ENCODE assay signal across 31 cellular contexts in genomic region chr15:65100427-65100826, GRCh38. TPM values are rescaled to one million over a fixed set of nuclear protein-coding genes. Genes with fewer than 3 reads are reported as not detected.
A peak's percentile ranks its signal among the peaks of the same experiment; 100 is the strongest.
DNase-seq lines count a peak whose midpoint lies in the region; ATAC-seq and FAIRE-seq lines count a peak whose summit lies in the region.
"Had no signal": no experiment of that assay in that cellular context is flagged by ENCODE, and none has a peak within 500 bp of the region (broad histone marks: within the 10 kb centered on the region; RNA-seq: fewer than 3 reads in every experiment).

No MANE protein-coding gene starts in this region.

- H3K4me1 Mint-ChIP-seq in CD8-positive, alpha-beta memory T cell: peaks cover 0 to 5% (median 5%) of the 10 kb centered on the region in 3 donors

- no peaks in the 10 kb centered on the region for H3K4me1 ChIP-seq in CD8-positive, alpha-beta memory T cell (ENCODE audit: insufficient read depth, low read length)
- H3K4me1 ChIP-seq: BLaER1 had no signal

- intact Hi-C loops in Right ventricle myocardium inferior (cut with DNase I): loop anchor here (5.0 kb wide), 1 partner anchor 68 kb away; no protein-coding TSS in a partner anchor
- intact Hi-C loops in cardiac septum (cut with DNase I): no loop called here
- intact Hi-C loops in left colon (cut with DNase I, micrococcal nuclease): no loop called here
- intact Hi-C loops in sciatic nerve (cut with DNase I): no loop called here

- no peaks in the 10 kb centered on the region for H3K9me3 Mint-ChIP-seq in CD8-positive, alpha-beta memory T cell
- H3K9me3 Mint-ChIP-seq: CD4-positive, CD25-positive, alpha-beta regulatory T cell; GM23338; H9 had no signal

- DNase-seq in Right ventricle myocardium inferior (ENCODE audit: missing footprints) (no peak), cardiac septum (ENCODE audit: low spot score) (no peak), left colon (peak; percentile 64 to 67), sciatic nerve (ENCODE audit: low spot score) (peak; percentile 50), RCC 7860 (ENCODE audit: low spot score) (no peak), NCI-H1092 treated with DMSO at 0.1 percent for 48 hours (lab: John Stamatoyannopoulos, UW) (no peak)
- no peak for DNase-seq in CD8-positive, alpha-beta memory T cell
- DNase-seq: CD4-positive, CD25-positive, alpha-beta regulatory T cell; DMS53; H9; KBM-7; MV-4-11; NCI-H1105 treated with DMSO at 0.1 percent for 48 hours; NCI-H2029; NCI-H446 treated with DMSO at 0.1 percent for 48 hours; NCI-H526; NCI-H82; NK-92 treated with Interleukin-12 subunit alpha and Interleukin-12 subunit beta, amount 100 ng/mL, for 24 hours; PC-9; RPMI8226; SHP77 treated with DMSO at 0.1 percent for 48 hours had no signal

- H3K4me3 ChIP-seq in CD8-positive, alpha-beta memory T cell (ENCODE audit: low read length): no peak overlapping the region
- H3K4me3 ChIP-seq: BLaER1, GM23338, PC-9 had no signal

- no peak overlapping the region for H3K27ac ChIP-seq in CD8-positive, alpha-beta memory T cell (ENCODE audit: low read depth, low read length)
- H3K27ac ChIP-seq: BLaER1, PC-9 had no signal

- H3K27me3 ChIP-seq in CD8-positive, alpha-beta memory T cell (ENCODE audit: insufficient read depth, low read length, poor library complexity, severe bottlenecking): no peaks in the 10 kb centered on the region
- H3K27me3 ChIP-seq: BLaER1 had no signal

- H3K9me3 ChIP-seq in CD8-positive, alpha-beta memory T cell (ENCODE audit: low read length): no peaks in the 10 kb centered on the region
- H3K9me3 ChIP-seq: BLaER1 had no signal

- ATAC-seq in Right ventricle myocardium inferior: peak; percentile 20
- peak; percentile 89 for ATAC-seq in left colon
- ATAC-seq in sciatic nerve: no peak
- ATAC-seq in HG03457 (IDR thresholded peaks at IDR 0.05; ENCODE audit: unreplicated experiment): no peak
- ATAC-seq: GM23338 had no signal

- H3K36me3 Mint-ChIP-seq in CD8-positive, alpha-beta memory T cell: peaks cover 10 to 74% (median 20%) of the 10 kb centered on the region in 3 donors

- FAIRE-seq in RCC 7860 (lab: Jason Lieb, UNC): no peak
- FAIRE-seq: D721Med, GM18507 had no signal

- no peak overlapping the region for H3K4me3 Mint-ChIP-seq in CD8-positive, alpha-beta memory T cell
- H3K4me3 Mint-ChIP-seq: CD4-positive, CD25-positive, alpha-beta regulatory T cell; GM23338; H9 had no signal

- CTCF ChIA-PET in CD8-positive, alpha-beta memory T cell (lab: Charles Lee): interaction anchor here (1.2 kb wide), 1 partner anchor 22 kb away, joined by 3 read pairs; no protein-coding TSS in a partner anchor

- peak overlapping the region in 1 of 8 donors; percentile 52 for H3K27ac Mint-ChIP-seq in CD8-positive, alpha-beta memory T cell
- H3K27ac Mint-ChIP-seq: GM23338, H9 had no signal

- POLR2A ChIA-PET in CD8-positive, alpha-beta memory T cell (lab: Charles Lee): no interaction called here

- peaks cover 14% of the 10 kb centered on the region for H3K36me3 ChIP-seq in CD8-positive, alpha-beta memory T cell (ENCODE audit: insufficient read depth, low read length)

- H3K27me3 Mint-ChIP-seq in CD8-positive, alpha-beta memory T cell: no peaks in the 10 kb centered on the region
- H3K27me3 Mint-ChIP-seq: CD4-positive, CD25-positive, alpha-beta regulatory T cell had no signal

RNA-seq across cellular contexts. Expression of gene UBAP1L, which starts 14.6 kb away (rescaled TPM):
- total RNA-seq in Right ventricle myocardium inferior (1.5 TPM), cardiac septum (2.4 TPM), left colon (1 to 10 TPM; 2.3 to 3.2 TPM), sciatic nerve (13.4 TPM)
- total RNA-seq in CD8-positive, alpha-beta memory T cell: 1 to 10 TPM; 3.5 TPM
- polyA plus RNA-seq in CD8-positive, alpha-beta memory T cell: 0.45 TPM

RNA-seq across cellular contexts. Expression of gene KBTBD13, which starts 23.9 kb away (rescaled TPM):
- 8.4 TPM for total RNA-seq in Right ventricle myocardium inferior
- 3.3 TPM for total RNA-seq in cardiac septum
- under 1 TPM in 1 of 2 donors, not detected in 1; 0.08 TPM for total RNA-seq in left colon
- total RNA-seq in sciatic nerve: 0.27 TPM
- total RNA-seq in CD8-positive, alpha-beta memory T cell: not detected
- polyA plus RNA-seq in CD8-positive, alpha-beta memory T cell: not detected
- total RNA-seq: A172; CD4-positive, CD25-positive, alpha-beta regulatory T cell; Daoy; G401; GM23338; H9; LHCN-M2; MCF 10A; PC-9 had no signal
- polyA plus RNA-seq: CD4-positive, CD25-positive, alpha-beta regulatory T cell; GM23338 had no signal

RNA-seq across cellular contexts. Expression of gene RASL12, which starts 32.6 kb away (rescaled TPM):
- total RNA-seq in Right ventricle myocardium inferior: 23.3 TPM
- 11.5 TPM for total RNA-seq in cardiac septum
- 1 to 10 TPM; 2.0 to 9.2 TPM for total RNA-seq in left colon
- total RNA-seq in sciatic nerve: 23.0 TPM
- total RNA-seq in CD8-positive, alpha-beta memory T cell: not detected
- not detected for polyA plus RNA-seq in CD8-positive, alpha-beta memory T cell
- total RNA-seq: A172; CD4-positive, CD25-positive, alpha-beta regulatory T cell; G401; LHCN-M2; MCF 10A; PC-9 had no signal
- polyA plus RNA-seq: CD4-positive, CD25-positive, alpha-beta regulatory T cell had no signal

RNA-seq across cellular contexts. Expression of gene PDCD7, which starts 33.2 kb away (rescaled TPM):
- total RNA-seq in Right ventricle myocardium inferior: 17.9 TPM
- total RNA-seq in cardiac septum: 17.4 TPM
- 10 to 100 TPM; 14.9 to 16.8 TPM for total RNA-seq in left colon
- total RNA-seq in sciatic nerve: 29.6 TPM
- total RNA-seq in CD8-positive, alpha-beta memory T cell: 10 to 100 TPM; 33.6 to 39.6 TPM
- polyA plus RNA-seq in CD8-positive, alpha-beta memory T cell: 21.7 TPM

RNA-seq across cellular contexts. Expression of gene SLC51B, which starts 55.2 kb away (rescaled TPM):
- total RNA-seq in Right ventricle myocardium inferior: not detected
- total RNA-seq in cardiac septum: not detected
- 100 to 1,000 TPM; 104 to 127 TPM for total RNA-seq in left colon
- 0.53 TPM for total RNA-seq in sciatic nerve
- total RNA-seq in CD8-positive, alpha-beta memory T cell: not detected
- polyA plus RNA-seq in CD8-positive, alpha-beta memory T cell: not detected
- total RNA-seq: A172; CD4-positive, CD25-positive, alpha-beta regulatory T cell; Daoy; G401; GM23338; H9; MCF 10A; PC-9 had no signal
- polyA plus RNA-seq: CD4-positive, CD25-positive, alpha-beta regulatory T cell; GM23338 had no signal

Comparison
In these comparisons a context has a peak if more than half of its experiments do, and no peak if none do; other contexts are left out.
1. ATAC-seq: peak in Right ventricle myocardium inferior (single experiment) and left colon (single experiment); none in sciatic nerve (single experiment) and HG03457 (single experiment).
2. DNase-seq: peak in left colon (2 of 2) and sciatic nerve (single experiment); none in Right ventricle myocardium inferior (single experiment), cardiac septum (single experiment), RCC 7860 (single experiment), CD8-positive, alpha-beta memory T cell (0 of 5) and NCI-H1092 treated with DMSO at 0.1 percent for 48 hours (single experiment).